In the genomic region with DNA sequence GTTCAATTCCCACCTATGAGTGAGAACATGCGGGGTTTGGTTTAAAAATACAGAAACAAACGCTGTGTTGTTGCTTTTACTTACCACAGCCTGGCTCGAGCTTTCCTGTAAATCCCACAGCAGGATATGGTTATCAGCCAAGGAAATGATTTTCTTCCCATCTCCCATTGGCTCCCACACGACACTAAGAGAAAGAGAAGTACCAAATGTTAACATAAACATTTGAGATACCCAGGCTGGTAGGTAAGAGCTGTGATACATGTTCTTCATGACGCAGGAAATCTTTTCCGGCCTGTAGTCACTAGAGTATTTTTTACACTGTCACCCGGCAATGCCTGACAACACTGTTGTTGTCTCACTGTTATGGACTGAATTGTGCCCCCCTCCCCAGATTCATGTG, we compare ENCODE assay signal across 23 cellular contexts.
"Had no signal": no experiment of that assay in that cellular context is flagged by ENCODE, and none has a peak within 500 bp of the region (broad histone marks: within the 10 kb centered on the region; RNA-seq: fewer than 3 reads in every experiment).

No MANE protein-coding gene starts in this region.

- H3K4me3 Mint-ChIP-seq: activated CD4-positive, alpha-beta T cell treated with anti-CD3 and anti-CD28 coated beads, Interleukin-2, amount 10 ng/mL, durations not matched to agents 7 days and 5 days; activated naive CD8-positive, alpha-beta T cell treated with anti-CD3 and anti-CD28 coated beads for 36 hours; stimulated activated naive CD8-positive, alpha-beta T cell treated with anti-CD3 and anti-CD28 coated beads, Interleukin-15, amount 100 ng/mL, for 72 hours; T-helper 2 cell treated with Interferon-gamma antibody and Interleukin-4, amounts not matched to agents 5 μg/mL and 100 μg/mL, for 36 hours had no signal

- H3K27ac ChIP-seq: coronary artery, lower lobe of right lung, ovary, psoas muscle, right atrium auricular region, suprapubic skin, tibial nerve, VCaP had no signal

- H3K9me3 ChIP-seq: lower lobe of right lung, mucosa of descending colon, ovary, psoas muscle, right atrium auricular region, suprapubic skin, tibial nerve had no signal

- H3K9me3 Mint-ChIP-seq: T-helper 2 cell treated with Interferon-gamma antibody and Interleukin-4, amounts not matched to agents 5 μg/mL and 100 μg/mL, for 36 hours had no signal

- H3K27me3 ChIP-seq: ovary, right atrium auricular region, suprapubic skin, tibial nerve had no signal

- DNase-seq: activated CD4-positive, alpha-beta T cell treated with anti-CD3 and anti-CD28 coated beads, Interleukin-2, amount 10 ng/mL, durations not matched to agents 7 days and 5 days; activated naive CD8-positive, alpha-beta T cell treated with anti-CD3 and anti-CD28 coated beads for 36 hours; amygdala; cerebellar nuclear complex; erythroblast; foreskin melanocyte; lower lobe of right lung; mesendoderm; mucosa of descending colon; ovary; psoas muscle; stimulated activated CD4-positive, alpha-beta T cell treated with anti-CD3 and anti-CD28 coated beads, Interleukin-12 subunit alpha, Interleukin-12 subunit beta, amount 100 ng/mL, for 4 hours; stimulated activated CD4-positive, alpha-beta T cell treated with anti-CD3 and anti-CD28 coated beads, Interleukin-4, amount 100 ng/mL, for 4 hours; stimulated activated naive CD8-positive, alpha-beta T cell treated with anti-CD3 and anti-CD28 coated beads, Interleukin-15, amount 100 ng/mL, for 72 hours had no signal

- H3K36me3 ChIP-seq: ovary had no signal

- ATAC-seq: activated CD4-positive, CD25-positive, alpha-beta regulatory T cell treated with anti-CD3 and anti-CD28 coated beads, Interleukin-2, amount 50 U/mL, for 24 hours; left lobe of liver; lower lobe of right lung; mucosa of descending colon; psoas muscle; SK-N-SH treated with all-trans-retinoic acid at 6 μM for 48 hours; stimulated activated naive CD8-positive, alpha-beta T cell treated with anti-CD3 and anti-CD28 coated beads, Interleukin-15, amount 100 ng/mL, for 72 hours had no signal

- H3K27ac Mint-ChIP-seq: activated naive CD8-positive, alpha-beta T cell treated with anti-CD3 and anti-CD28 coated beads for 36 hours; T-helper 2 cell treated with Interferon-gamma antibody and Interleukin-4, amounts not matched to agents 5 μg/mL and 100 μg/mL, for 36 hours had no signal

- H3K4me3 ChIP-seq: coronary artery, lower lobe of right lung, mucosa of descending colon, ovary, psoas muscle, right atrium auricular region, suprapubic skin, tibial nerve had no signal

- H3K27me3 Mint-ChIP-seq: activated CD4-positive, alpha-beta T cell treated with anti-CD3 and anti-CD28 coated beads, Interleukin-2, amount 10 ng/mL, durations not matched to agents 7 days and 5 days; activated naive CD8-positive, alpha-beta T cell treated with anti-CD3 and anti-CD28 coated beads for 36 hours; stimulated activated naive CD8-positive, alpha-beta T cell treated with anti-CD3 and anti-CD28 coated beads, Interleukin-15, amount 100 ng/mL, for 72 hours had no signal

- H3K4me1 ChIP-seq: lower lobe of right lung, psoas muscle, right atrium auricular region, suprapubic skin, tibial nerve had no signal
